Comparison of ENCODE assay signal across 37 cellular contexts in the genomic region with DNA sequence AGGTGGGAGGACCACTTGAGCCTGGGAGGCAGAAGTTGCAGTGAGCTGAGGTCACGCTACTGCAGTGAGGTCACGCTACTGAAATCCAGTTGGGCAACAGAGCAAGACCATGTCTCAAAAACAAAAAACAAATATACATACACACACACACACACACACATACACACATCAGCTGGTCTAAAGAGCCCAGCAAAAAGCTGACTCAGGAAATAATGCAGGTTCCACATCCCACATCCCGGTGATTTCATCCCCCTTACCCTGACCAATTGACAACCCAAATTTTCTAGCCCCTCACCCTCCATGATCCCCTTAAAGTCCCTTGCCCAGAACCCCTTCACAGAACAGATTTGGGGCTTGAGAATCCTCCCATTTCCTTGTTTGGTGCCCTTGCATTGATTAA. TPM values are rescaled to one million over a fixed set of nuclear protein-coding genes. Genes with fewer than 3 reads are reported as not detected.
"Had no signal": no experiment of that assay in that cellular context is flagged by ENCODE, and none has a peak within 500 bp of the region (broad histone marks: within the 10 kb centered on the region; RNA-seq: fewer than 3 reads in every experiment).

No MANE protein-coding gene starts in this region.

- H3K36me3 ChIP-seq: adrenal gland, brain microvascular endothelial cell, breast epithelium had no signal

- ATAC-seq: activated CD8-positive, alpha-beta T cell treated with anti-CD3 and anti-CD28 coated beads for 36 hours; activated naive CD4-positive, alpha-beta T cell treated with anti-CD3 and anti-CD28 coated beads, Interleukin-2, amount 50 U/mL, for 72 hours; activated T-cell treated with anti-CD3 and anti-CD28 coated beads, Interleukin-2, amount 50 U/mL, for 4 hours; activated T-cell treated with anti-CD3 and anti-CD28 coated beads, Interleukin-2, amount 50 U/mL, for 72 hours; activated T-helper 17 cell treated with anti-CD3 and anti-CD28 coated beads, Interleukin-2, amount 50 U/mL, for 72 hours; body of pancreas had no signal

- H3K27ac ChIP-seq: adrenal gland, body of pancreas, brain microvascular endothelial cell, breast epithelium, VCaP had no signal

- H3K4me1 ChIP-seq: adrenal gland, body of pancreas, breast epithelium had no signal

- H3K4me3 ChIP-seq: adrenal gland, body of pancreas, breast epithelium had no signal

- DNase-seq: activated B cell treated with CpG ODN at 0.5 μM for 24 hours; activated CD4-positive, alpha-beta memory T cell treated with anti-CD3 and anti-CD28 coated beads for 36 hours; activated CD4-positive, alpha-beta T cell treated with anti-CD3 and anti-CD28 coated beads for 4 hours; activated CD4-positive, alpha-beta T cell treated with anti-CD3 and anti-CD28 coated beads, Interleukin-2, amount 10 ng/mL, durations not matched to agents 24 days and 14 days; activated CD4-positive, alpha-beta T cell treated with anti-CD3 and anti-CD28 coated beads, Interleukin-2, amount 50 U/mL, for 1 hour; activated CD4-positive, alpha-beta T cell treated with anti-CD3 and anti-CD28 coated beads, Interleukin-2, amount 50 U/mL, for 4 hours; activated CD4-positive, CD25-positive, alpha-beta regulatory T cell treated with anti-CD3 and anti-CD28 coated beads, Interleukin-2, amount 50 U/mL, for 72 hours; activated CD8-positive, alpha-beta memory T cell treated with anti-CD3 and anti-CD28 coated beads, Interleukin-2, amount 50 U/mL, for 4 hours; activated CD8-positive, alpha-beta T cell treated with anti-CD3 and anti-CD28 coated beads for 36 hours; activated effector memory CD4-positive, alpha-beta T cell treated with anti-CD3 and anti-CD28 coated beads, Interleukin-2, amount 50 U/mL, for 16 hours; activated gamma-delta T cell treated with Interleukin-2 at 50 U/mL for 16 hours; activated naive CD4-positive, alpha-beta T cell; activated naive CD4-positive, alpha-beta T cell treated with anti-CD3 and anti-CD28 coated beads for 36 hours; activated naive CD4-positive, alpha-beta T cell treated with anti-CD3 and anti-CD28 coated beads, Interleukin-2, amount 50 U/mL, for 16 hours; activated naive CD8-positive, alpha-beta T cell treated with anti-CD3 and anti-CD28 coated beads for 36 hours; activated T-cell treated with anti-CD3 and anti-CD28 coated beads for 4 hours; activated T-cell treated with anti-CD3 and anti-CD28 coated beads, Interleukin-2, amount 50 U/mL, for 1 hour; activated T-cell treated with anti-CD3 and anti-CD28 coated beads, Interleukin-2, amount 50 U/mL, for 4 hours; activated T-cell treated with anti-CD3 and anti-CD28 coated beads, Interleukin-2, amount 50 U/mL, for 72 hours; adrenal gland; amniotic stem cell; aorta; body of pancreas; brain microvascular endothelial cell; central memory CD4-positive, alpha-beta T cell; T-helper 2 cell; T-helper 9 cell had no signal

- H3K27me3 ChIP-seq: adrenal gland, body of pancreas, breast epithelium had no signal

- H3K9me3 ChIP-seq: adrenal gland, body of pancreas, breast epithelium had no signal

- FAIRE-seq: astrocyte, TTC549 had no signal

RNA-seq across cellular contexts. Expression of gene CFHR4, which starts 11.9 kb away (rescaled TPM):
- total RNA-seq: activated B cell treated with CpG ODN at 0.5 μM for 24 hours; activated CD4-positive, alpha-beta memory T cell treated with anti-CD3 and anti-CD28 coated beads for 36 hours; activated CD4-positive, alpha-beta T cell treated with anti-CD3 and anti-CD28 coated beads, Interleukin-2, amount 10 ng/mL, durations not matched to agents 24 days and 14 days; activated CD8-positive, alpha-beta memory T cell treated with anti-CD3 and anti-CD28 coated beads for 36 hours; activated CD8-positive, alpha-beta T cell treated with anti-CD3 and anti-CD28 coated beads for 36 hours; activated naive CD4-positive, alpha-beta T cell treated with anti-CD3 and anti-CD28 coated beads for 36 hours; activated naive CD4-positive, alpha-beta T cell treated with anti-CD3 and anti-CD28 coated beads, Interleukin-2, amount 50 U/mL, for 72 hours; activated naive CD8-positive, alpha-beta T cell treated with anti-CD3 and anti-CD28 coated beads for 36 hours; activated T-cell treated with anti-CD3 and anti-CD28 coated beads, Interleukin-2, amount 50 U/mL, for 4 hours; activated T-cell treated with anti-CD3 and anti-CD28 coated beads, Interleukin-2, amount 50 U/mL, for 72 hours; activated T-helper 1 cell treated with anti-CD3 and anti-CD28 coated beads, Interleukin-12 subunit alpha, Interleukin-12 subunit beta, Interleukin-2, Interleukin-4 antibody, amounts not matched to agents 30 ng/mL and 10 ng/mL and 1 ng/mL, durations not matched to agents 14 hours and 24 hours and 36 hours; activated T-helper 17 cell treated with anti-CD3 and anti-CD28 coated beads, Interleukin-2, amount 50 U/mL, for 72 hours; aorta; astrocyte; body of pancreas; breast epithelium; cardiac septum; cerebellum had no signal
- polyA plus RNA-seq: aorta had no signal

RNA-seq across cellular contexts. Expression of gene CFHR1, which starts 56.4 kb away (rescaled TPM):
- total RNA-seq: activated B cell treated with CpG ODN at 0.5 μM for 24 hours; activated CD4-positive, alpha-beta memory T cell treated with anti-CD3 and anti-CD28 coated beads for 36 hours; activated CD4-positive, alpha-beta T cell treated with anti-CD3 and anti-CD28 coated beads, Interleukin-2, amount 10 ng/mL, durations not matched to agents 24 days and 14 days; activated CD8-positive, alpha-beta memory T cell treated with anti-CD3 and anti-CD28 coated beads for 36 hours; activated CD8-positive, alpha-beta T cell treated with anti-CD3 and anti-CD28 coated beads for 36 hours; activated naive CD4-positive, alpha-beta T cell treated with anti-CD3 and anti-CD28 coated beads for 36 hours; activated naive CD4-positive, alpha-beta T cell treated with anti-CD3 and anti-CD28 coated beads, Interleukin-2, amount 50 U/mL, for 72 hours; activated naive CD8-positive, alpha-beta T cell treated with anti-CD3 and anti-CD28 coated beads for 36 hours; activated T-cell treated with anti-CD3 and anti-CD28 coated beads, Interleukin-2, amount 50 U/mL, for 72 hours; activated T-helper 1 cell treated with anti-CD3 and anti-CD28 coated beads, Interleukin-12 subunit alpha, Interleukin-12 subunit beta, Interleukin-2, Interleukin-4 antibody, amounts not matched to agents 30 ng/mL and 10 ng/mL and 1 ng/mL, durations not matched to agents 14 hours and 24 hours and 36 hours; body of pancreas; breast epithelium; cardiac septum; cerebellum had no signal
